Comparison of ENCODE assay signal across 1 cellular context in the genomic region with DNA sequence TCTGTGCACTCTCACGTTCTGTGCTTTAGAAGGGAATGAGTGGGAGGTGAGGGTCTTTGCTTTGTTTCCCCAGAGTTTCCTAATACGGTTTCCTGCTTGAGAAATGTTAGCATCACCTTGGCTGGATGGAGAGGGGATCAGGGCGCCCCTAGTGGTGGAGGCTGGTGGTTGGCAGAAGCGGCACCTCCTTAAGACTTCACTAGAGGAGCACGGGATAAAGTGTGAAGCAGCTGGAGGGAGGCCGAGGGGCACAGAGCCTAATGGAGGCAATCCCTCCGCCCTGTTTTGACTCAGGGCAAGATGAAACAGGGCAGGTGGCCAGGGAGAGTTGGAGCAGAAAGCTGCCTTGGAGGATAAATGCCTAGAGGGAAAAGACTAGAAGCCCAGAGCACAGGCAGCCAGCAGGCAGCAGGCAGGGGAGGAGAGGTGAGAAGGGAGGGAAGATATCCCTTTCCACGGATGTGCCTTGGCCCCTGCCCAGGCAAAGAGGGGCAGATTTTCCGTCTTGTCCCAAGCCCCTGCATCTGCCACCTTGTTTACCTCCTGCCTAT.
TF ChIP-seq lines count a peak whose summit lies in the region.

No MANE protein-coding gene starts in this region.

TF ChIP-seq in HEK293, 187 proteins besides CTCF, POLR2A, EP300 and RAD21 (continued from another document):
- no peak for TF ChIP-seq ZBTB11 (tag by site-specific recombination; conservative IDR thresholded peaks at IDR 0.05; ENCODE audit: low read depth)
- TF ChIP-seq ZBTB21 (tag by site-specific recombination; IDR thresholded peaks at IDR 0.05) = no peak
- TF ChIP-seq MZF1 (tag by site-specific recombination; IDR thresholded peaks at IDR 0.05; ENCODE audit: borderline replicate concordance) = no peak
- no peak for TF ChIP-seq HIC1 (tag by site-specific recombination; IDR thresholded peaks at IDR 0.05)
- no peak for TF ChIP-seq ZNF561 (tag by site-specific recombination; IDR thresholded peaks at IDR 0.05; ENCODE audit: borderline replicate concordance)
- no peak for TF ChIP-seq KLF10 (tag by site-specific recombination; IDR thresholded peaks at IDR 0.05)
- no peak for TF ChIP-seq ZNF175 (tag by site-specific recombination; IDR thresholded peaks at IDR 0.05)
- peak; percentile 84 for TF ChIP-seq ZBTB17 (tag by site-specific recombination; IDR thresholded peaks at IDR 0.05)
- no peak for TF ChIP-seq SP3 (tag by site-specific recombination; IDR thresholded peaks at IDR 0.05)
- no peak for TF ChIP-seq ZNF37A (tag by site-specific recombination; IDR thresholded peaks at IDR 0.05)
- 0 out of 2 replicates have a peak, but pooled peaks have one; percentile 19 for TF ChIP-seq ZNF2 (tag by site-specific recombination; IDR thresholded peaks at IDR 0.05)
- TF ChIP-seq, protein P1, sequence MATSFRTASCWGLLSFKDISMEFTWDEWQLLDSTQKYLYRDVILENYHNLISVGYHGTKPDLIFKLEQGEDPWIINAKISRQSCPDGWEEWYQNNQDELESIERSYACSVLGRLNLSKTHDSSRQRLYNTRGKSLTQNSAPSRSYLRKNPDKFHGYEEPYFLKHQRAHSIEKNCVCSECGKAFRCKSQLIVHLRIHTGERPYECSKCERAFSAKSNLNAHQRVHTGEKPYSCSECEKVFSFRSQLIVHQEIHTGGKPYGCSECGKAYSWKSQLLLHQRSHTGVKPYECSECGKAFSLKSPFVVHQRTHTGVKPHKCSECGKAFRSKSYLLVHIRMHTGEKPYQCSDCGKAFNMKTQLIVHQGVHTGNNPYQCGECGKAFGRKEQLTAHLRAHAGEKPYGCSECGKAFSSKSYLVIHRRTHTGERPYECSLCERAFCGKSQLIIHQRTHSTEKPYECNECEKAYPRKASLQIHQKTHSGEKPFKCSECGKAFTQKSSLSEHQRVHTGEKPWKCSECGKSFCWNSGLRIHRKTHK (tag by site-specific recombination; IDR thresholded peaks at IDR 0.05) = no peak
- TF ChIP-seq ZNF610 (tag by site-specific recombination; IDR thresholded peaks at IDR 0.05; ENCODE audit: borderline replicate concordance) = no peak
- no peak for TF ChIP-seq ZNF596 (tag by site-specific recombination; IDR thresholded peaks at IDR 0.05)
- TF ChIP-seq ZNF423 (tag by site-specific recombination; IDR thresholded peaks at IDR 0.05) = no peak
- peak; percentile 64 for TF ChIP-seq ZNF366 (tag by site-specific recombination; conservative IDR thresholded peaks at IDR 0.05)
- no peak; the same call in 1 of the 2 replicates for TF ChIP-seq ZNF660 (tag by site-specific recombination; IDR thresholded peaks at IDR 0.05)
- no peak for TF ChIP-seq ZNF514 (tag by site-specific recombination; IDR thresholded peaks at IDR 0.05)
- no peak for TF ChIP-seq HOXA7 (CRISPR knock-in tag; IDR thresholded peaks at IDR 0.05; ENCODE audit: borderline replicate concordance)
- TF ChIP-seq ZNF394 (tag by site-specific recombination; IDR thresholded peaks at IDR 0.05; ENCODE audit: borderline replicate concordance) = peak; percentile 57; the same call in 1 of the 2 replicates
- TF ChIP-seq GFI1B (tag by site-specific recombination; IDR thresholded peaks at IDR 0.05) = no peak
- no peak for TF ChIP-seq ZNF202 (tag by site-specific recombination; IDR thresholded peaks at IDR 0.05; ENCODE audit: borderline replicate concordance)
- TF ChIP-seq, protein P2, sequence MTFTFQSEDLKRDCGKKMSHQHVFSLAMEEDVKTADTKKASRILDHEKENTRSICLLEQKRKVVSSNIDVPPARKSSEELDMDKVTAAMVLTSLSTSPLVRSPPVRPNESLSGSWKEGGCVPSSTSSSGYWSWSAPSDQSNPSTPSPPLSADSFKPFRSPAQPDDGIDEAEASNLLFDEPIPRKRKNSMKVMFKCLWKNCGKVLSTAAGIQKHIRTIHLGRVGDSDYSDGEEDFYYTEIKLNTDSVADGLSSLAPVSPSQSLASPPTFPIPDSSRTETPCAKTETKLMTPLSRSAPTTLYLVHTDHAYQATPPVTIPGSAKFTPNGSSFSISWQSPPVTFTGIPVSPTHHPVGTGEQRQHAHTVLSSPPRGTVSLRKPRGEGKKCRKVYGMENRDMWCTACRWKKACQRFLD (tag by site-specific recombination; IDR thresholded peaks at IDR 0.05) = no peak
- TF ChIP-seq ZNF335 (tag by site-specific recombination; conservative IDR thresholded peaks at IDR 0.05) = peak; percentile 90
- peak; percentile 72 for TF ChIP-seq ZNF76 (tag by site-specific recombination; IDR thresholded peaks at IDR 0.05; ENCODE audit: borderline replicate concordance, low read depth)
- no peak for TF ChIP-seq ZNF473 (tag by site-specific recombination; IDR thresholded peaks at IDR 0.05)
- 0 out of 2 replicates have a peak, but pooled peaks have one; percentile 21 for TF ChIP-seq ZBTB7A (tag by site-specific recombination; IDR thresholded peaks at IDR 0.05; ENCODE audit: low read depth)
- TF ChIP-seq, protein P3, sequence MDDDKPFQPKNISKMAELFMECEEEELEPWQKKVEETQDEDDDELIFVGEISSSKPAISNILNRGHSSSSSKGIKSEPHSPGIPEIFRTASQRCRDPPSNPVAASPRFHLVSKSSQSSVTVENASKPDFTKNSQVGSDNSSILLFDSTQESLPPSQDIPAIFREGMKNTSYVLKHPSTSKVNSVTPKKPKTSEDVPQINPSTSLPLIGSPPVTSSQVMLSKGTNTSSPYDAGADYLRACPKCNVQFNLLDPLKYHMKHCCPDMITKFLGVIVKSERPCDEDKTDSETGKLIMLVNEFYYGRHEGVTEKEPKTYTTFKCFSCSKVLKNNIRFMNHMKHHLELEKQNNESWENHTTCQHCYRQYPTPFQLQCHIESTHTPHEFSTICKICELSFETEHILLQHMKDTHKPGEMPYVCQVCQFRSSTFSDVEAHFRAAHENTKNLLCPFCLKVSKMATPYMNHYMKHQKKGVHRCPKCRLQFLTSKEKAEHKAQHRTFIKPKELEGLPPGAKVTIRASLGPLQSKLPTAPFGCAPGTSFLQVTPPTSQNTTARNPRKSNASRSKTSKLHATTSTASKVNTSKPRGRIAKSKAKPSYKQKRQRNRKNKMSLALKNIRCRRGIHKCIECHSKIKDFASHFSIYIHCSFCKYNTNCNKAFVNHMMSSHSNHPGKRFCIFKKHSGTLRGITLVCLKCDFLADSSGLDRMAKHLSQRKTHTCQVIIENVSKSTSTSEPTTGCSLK (tag by site-specific recombination; IDR thresholded peaks at IDR 0.05) = no peak
- no peak for TF ChIP-seq TCF7L2 (IDR thresholded peaks at IDR 0.05; ENCODE audit: borderline replicate concordance, low read depth, low read length)
- TF ChIP-seq, protein P4, sequence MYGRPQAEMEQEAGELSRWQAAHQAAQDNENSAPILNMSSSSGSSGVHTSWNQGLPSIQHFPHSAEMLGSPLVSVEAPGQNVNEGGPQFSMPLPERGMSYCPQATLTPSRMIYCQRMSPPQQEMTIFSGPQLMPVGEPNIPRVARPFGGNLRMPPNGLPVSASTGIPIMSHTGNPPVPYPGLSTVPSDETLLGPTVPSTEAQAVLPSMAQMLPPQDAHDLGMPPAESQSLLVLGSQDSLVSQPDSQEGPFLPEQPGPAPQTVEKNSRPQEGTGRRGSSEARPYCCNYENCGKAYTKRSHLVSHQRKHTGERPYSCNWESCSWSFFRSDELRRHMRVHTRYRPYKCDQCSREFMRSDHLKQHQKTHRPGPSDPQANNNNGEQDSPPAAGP (tag by site-specific recombination; IDR thresholded peaks at IDR 0.05) = peak; percentile 38; the same call in 1 of the 2 replicates
- no peak for TF ChIP-seq ZNF138 (tag by site-specific recombination; IDR thresholded peaks at IDR 0.05; ENCODE audit: borderline replicate concordance)
- TF ChIP-seq, protein P5, sequence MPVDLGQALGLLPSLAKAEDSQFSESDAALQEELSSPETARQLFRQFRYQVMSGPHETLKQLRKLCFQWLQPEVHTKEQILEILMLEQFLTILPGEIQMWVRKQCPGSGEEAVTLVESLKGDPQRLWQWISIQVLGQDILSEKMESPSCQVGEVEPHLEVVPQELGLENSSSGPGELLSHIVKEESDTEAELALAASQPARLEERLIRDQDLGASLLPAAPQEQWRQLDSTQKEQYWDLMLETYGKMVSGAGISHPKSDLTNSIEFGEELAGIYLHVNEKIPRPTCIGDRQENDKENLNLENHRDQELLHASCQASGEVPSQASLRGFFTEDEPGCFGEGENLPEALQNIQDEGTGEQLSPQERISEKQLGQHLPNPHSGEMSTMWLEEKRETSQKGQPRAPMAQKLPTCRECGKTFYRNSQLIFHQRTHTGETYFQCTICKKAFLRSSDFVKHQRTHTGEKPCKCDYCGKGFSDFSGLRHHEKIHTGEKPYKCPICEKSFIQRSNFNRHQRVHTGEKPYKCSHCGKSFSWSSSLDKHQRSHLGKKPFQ (tag by site-specific recombination; IDR thresholded peaks at IDR 0.05) = peak; percentile 91
- no peak for TF ChIP-seq ZNF362 (tag by site-specific recombination; IDR thresholded peaks at IDR 0.05)
- no peak for TF ChIP-seq KLF16 (tag by site-specific recombination; IDR thresholded peaks at IDR 0.05)
- 0 out of 2 replicates have a peak, but pooled peaks have one; percentile 15 for TF ChIP-seq YY2 (tag by site-specific recombination; IDR thresholded peaks at IDR 0.05)
- TF ChIP-seq ZBTB8A (tag by site-specific recombination; IDR thresholded peaks at IDR 0.05) = 0 out of 2 replicates have a peak, but pooled peaks have one; percentile 22
- TF ChIP-seq ZBTB48 (tag by site-specific recombination; IDR thresholded peaks at IDR 0.05) = peak; percentile 51; the same call in 1 of the 2 replicates
- no peak for TF ChIP-seq BCL11A (tag by site-specific recombination; IDR thresholded peaks at IDR 0.05; ENCODE audit: low read depth)
- TF ChIP-seq, protein P6, sequence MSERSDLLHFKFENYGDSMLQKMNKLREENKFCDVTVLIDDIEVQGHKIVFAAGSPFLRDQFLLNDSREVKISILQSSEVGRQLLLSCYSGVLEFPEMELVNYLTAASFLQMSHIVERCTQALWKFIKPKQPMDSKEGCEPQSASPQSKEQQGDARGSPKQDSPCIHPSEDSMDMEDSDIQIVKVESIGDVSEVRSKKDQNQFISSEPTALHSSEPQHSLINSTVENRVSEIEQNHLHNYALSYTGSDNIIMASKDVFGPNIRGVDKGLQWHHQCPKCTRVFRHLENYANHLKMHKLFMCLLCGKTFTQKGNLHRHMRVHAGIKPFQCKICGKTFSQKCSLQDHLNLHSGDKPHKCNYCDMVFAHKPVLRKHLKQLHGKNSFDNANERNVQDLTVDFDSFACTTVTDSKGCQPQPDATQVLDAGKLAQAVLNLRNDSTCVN (tag by site-specific recombination; optimal IDR thresholded peaks at IDR 0.05) = peak; percentile 17
- TF ChIP-seq ZNF654 (tag by site-specific recombination; IDR thresholded peaks at IDR 0.05; ENCODE audit: low read depth) = no peak; the same call in 1 of the 2 replicates
- TF ChIP-seq REPIN1 (tag by site-specific recombination; IDR thresholded peaks at IDR 0.05; ENCODE audit: low read depth) = 0 out of 2 replicates have a peak, but pooled peaks have one; percentile 32
- TF ChIP-seq ZNF23 (tag by site-specific recombination; IDR thresholded peaks at IDR 0.05; ENCODE audit: borderline replicate concordance) = no peak
- no peak for TF ChIP-seq ZNF24 (tag by site-specific recombination; IDR thresholded peaks at IDR 0.05)
- TF ChIP-seq ZNF776 (tag by site-specific recombination; IDR thresholded peaks at IDR 0.05; ENCODE audit: borderline replicate concordance) = no peak
